Comparison of ENCODE assay signal across 23 cellular contexts in genomic region chr4:7736436-7737267, GRCh38.
A peak's percentile ranks its signal among the peaks of the same experiment; 100 is the strongest.
DNase-seq lines count a peak whose midpoint lies in the region; ATAC-seq, FAIRE-seq and TF ChIP-seq lines count a peak whose summit lies in the region.
"Had no signal": no experiment of that assay in that cellular context is flagged by ENCODE, and none has a peak within 500 bp of the region (broad histone marks: within the 10 kb centered on the region; RNA-seq: fewer than 3 reads in every experiment).

No MANE protein-coding gene starts in this region.

- no peak for TF ChIP-seq POLR2A in K562 (conservative IDR thresholded peaks at IDR 0.05)

- H3K4me1 ChIP-seq in K562 (replicated peaks in 1 of 2; ENCODE audit: control insufficient read depth in 2 of 2, insufficient read depth in 2 of 2, low read length in 2 of 2) = peaks cover 0 to 12% of the 10 kb centered on the region in 2 experiments; a peak in 1 of 5 replicates
- H3K4me1 ChIP-seq: left lung, transverse colon had no signal

- TF ChIP-seq RAD21 in K562 (CRISPR knock-in tag; conservative IDR thresholded peaks at IDR 0.05 in 1 of 2, IDR thresholded peaks at IDR 0.05 in 1 of 2) = no peak

- POLR2A ChIA-PET in K562 (lab: Yijun Ruan, JAX) = no interaction called here

- H3K4me2 ChIP-seq in K562 (ENCODE audit: insufficient read depth, low read length) = no peak overlapping the region

- H3K36me3 Mint-ChIP-seq in nephron progenitor cell (ENCODE audit: low read depth) = no peaks in the 10 kb centered on the region

- peak overlapping the region; percentile 29 for H3K27ac Mint-ChIP-seq in nephron progenitor cell
- H3K27ac Mint-ChIP-seq: activated naive CD4-positive, alpha-beta T cell treated with anti-CD3 and anti-CD28 coated beads for 36 hours; stimulated activated naive CD8-positive, alpha-beta T cell treated with anti-CD3 and anti-CD28 coated beads, Interleukin-15, amount 100 ng/mL, for 72 hours had no signal

- TF ChIP-seq CTCF in K562 (IDR thresholded peaks at IDR 0.05 in 2 of 3, conservative IDR thresholded peaks at IDR 0.05 in 1 of 3; ENCODE audit: insufficient read depth in 2 of 3, low read depth in 1 of 3, low read length in 3 of 3) = no peak
- no peak for TF ChIP-seq CTCF in nephron progenitor cell (IDR thresholded peaks at IDR 0.05)

- H3K9me3 ChIP-seq in K562 (replicated peaks; ENCODE audit: control insufficient read depth, insufficient read depth, low read depth, low read length) = peaks cover 3% of the 10 kb centered on the region; the same call in 1 of the 2 replicates
- H3K9me3 ChIP-seq: left lung, transverse colon had no signal

- TF ChIP-seq EP300 in K562 (IDR thresholded peaks at IDR 0.05; ENCODE audit: low read length) = no peak

- H4K20me1 ChIP-seq in K562 (replicated peaks; ENCODE audit: control insufficient read depth, insufficient read depth, low read length) = 0 out of 2 replicates have a peak, but pooled peaks cover 6% of the 10 kb centered on the region

- DNase-seq in ELF-1 (ENCODE audit: low read depth, low spot score) (peak; percentile 51), M059J (ENCODE audit: low read depth) (peak; percentile 60), K562 (ENCODE audit: extremely low read depth in 1 of 4, low spot score in 3 of 4) (no peak), nephron progenitor cell (peak; percentile 45), HCEC 1CT (no peak), NK-92 (lab: John Stamatoyannopoulos, UW; ENCODE audit: unreplicated experiment) (no peak)
- DNase-seq: activated naive CD4-positive, alpha-beta T cell treated with anti-CD3 and anti-CD28 coated beads for 36 hours; activated T-cell treated with anti-CD3 and anti-CD28 coated beads, Interleukin-2, amount 50 U/mL, for 48 hours; AML-193; COR-L47; effector memory CD4-positive, alpha-beta T cell; MM.1S; NCI-H1436; NCI-H2171 treated with DMSO at 0.1 percent for 48 hours; OCI-M1; stimulated activated CD4-positive, alpha-beta T cell treated with anti-CD3 and anti-CD28 coated beads, Interleukin-4, amount 100 ng/mL, for 4 hours; stimulated activated naive CD8-positive, alpha-beta T cell treated with anti-CD3 and anti-CD28 coated beads, Interleukin-15, amount 100 ng/mL, for 72 hours; T-helper 9 cell; transverse colon had no signal

- no peak overlapping the region for H2AFZ ChIP-seq in K562 (ENCODE audit: low read depth, low read length)

- in situ Hi-C loops in K562 (cut with MboI) = no loop called here

- BruUV-seq in K562 (replicated peaks; lab: Mats Ljungman, UMichigan) = no TSS peak

- CTCF ChIA-PET in K562 (lab: Yijun Ruan, JAX; ENCODE audit: low intra/inter-chr PET ratio) = no interaction called here

- peaks cover 5% of the 10 kb centered on the region for H3K27me3 Mint-ChIP-seq in nephron progenitor cell (ENCODE audit: low read depth, poor library complexity)
- H3K27me3 Mint-ChIP-seq: stimulated activated naive CD8-positive, alpha-beta T cell treated with anti-CD3 and anti-CD28 coated beads, Interleukin-15, amount 100 ng/mL, for 72 hours had no signal

- H3K27me3 ChIP-seq in K562 (ENCODE audit: control insufficient read depth in 2 of 2, insufficient read depth in 2 of 2, low read length in 2 of 2) = peaks cover 14 to 68% of the 10 kb centered on the region in 2 experiments; a peak in 3 of 5 replicates

- H3K9me3 Mint-ChIP-seq in nephron progenitor cell = no peaks in the 10 kb centered on the region
- H3K9me3 Mint-ChIP-seq: activated naive CD4-positive, alpha-beta T cell treated with anti-CD3 and anti-CD28 coated beads for 36 hours; stimulated activated naive CD8-positive, alpha-beta T cell treated with anti-CD3 and anti-CD28 coated beads, Interleukin-15, amount 100 ng/mL, for 72 hours had no signal

- no peak for FAIRE-seq in K562 (lab: Jason Lieb, UNC)

- no peak overlapping the region for H3K4me3 Mint-ChIP-seq in nephron progenitor cell
- H3K4me3 Mint-ChIP-seq: activated naive CD4-positive, alpha-beta T cell treated with anti-CD3 and anti-CD28 coated beads for 36 hours; stimulated activated naive CD8-positive, alpha-beta T cell treated with anti-CD3 and anti-CD28 coated beads, Interleukin-15, amount 100 ng/mL, for 72 hours had no signal

- H3K9me1 ChIP-seq in K562 (ENCODE audit: control insufficient read depth, insufficient read depth, low read length) = no peaks in the 10 kb centered on the region

- ATAC-seq in K562 = peak; percentile 43
- ATAC-seq in HG02981 (IDR thresholded peaks at IDR 0.05; ENCODE audit: unreplicated experiment) = no peak
- ATAC-seq: activated CD4-positive, CD25-positive, alpha-beta regulatory T cell treated with anti-CD3 and anti-CD28 coated beads, Interleukin-2, amount 50 U/mL, for 24 hours; HCT116; left lung; stimulated activated naive CD8-positive, alpha-beta T cell treated with anti-CD3 and anti-CD28 coated beads, Interleukin-15, amount 100 ng/mL, for 72 hours had no signal

- no peaks in the 10 kb centered on the region for H3K36me3 ChIP-seq in K562 (ENCODE audit: control insufficient read depth, insufficient read depth, low read length)
- H3K36me3 ChIP-seq: transverse colon had no signal

- no peak overlapping the region for H3K27ac ChIP-seq in K562 (ENCODE audit: extremely low read depth, low read depth, low read length)
- H3K27ac ChIP-seq: left lung, transverse colon had no signal

- H3K4me3 ChIP-seq in K562 = no peak overlapping the region
- H3K4me3 ChIP-seq: left lung, transverse colon had no signal

- 2% methylated on average over 18 of the region's 31 CpGs for WGBS in K562 (ENCODE audit: insufficient coverage, low coverage, missing lambda C conversion rate)

- H3K9ac ChIP-seq in K562 (ENCODE audit: insufficient read depth in 1 of 2, low read depth in 2 of 2, low read length in 2 of 2) = no peak overlapping the region

- intact Hi-C loops in K562 (cut with micrococcal nuclease) = no loop called here

- peaks cover 4% of the 10 kb centered on the region for H3K4me1 Mint-ChIP-seq in nephron progenitor cell
- H3K4me1 Mint-ChIP-seq: stimulated activated naive CD8-positive, alpha-beta T cell treated with anti-CD3 and anti-CD28 coated beads, Interleukin-15, amount 100 ng/mL, for 72 hours had no signal

- no peaks in the 10 kb centered on the region for H3K79me2 ChIP-seq in K562 (ENCODE audit: control insufficient read depth, insufficient read depth, low read length)

TF ChIP-seq in K562, 482 proteins besides CTCF, POLR2A, EP300 and RAD21 (continues in another document):
- no peak for TF ChIP-seq ETV6 (IDR thresholded peaks at IDR 0.05; ENCODE audit: borderline replicate concordance in 1 of 2, low read depth in 2 of 2, low read length in 1 of 2)
- no peak for TF ChIP-seq ETV6 (CRISPR knock-in tag; IDR thresholded peaks at IDR 0.05; ENCODE audit: borderline replicate concordance)

Comparison
In these comparisons a context has a peak if more than half of its experiments do, and no peak if none do; other contexts are left out.
1. DNase-seq: peak in ELF-1 (single experiment), M059J (single experiment) and nephron progenitor cell (single experiment); none in K562 (0 of 4), HCEC 1CT (single experiment) and NK-92 (single experiment).